Comparison of ENCODE assay signal across 8 cellular contexts in genomic region chr17:7035591-7036368, GRCh38. TPM values are rescaled to one million over a fixed set of nuclear protein-coding genes. Genes with fewer than 3 reads are reported as not detected.
DNase-seq lines count a peak whose midpoint lies in the region; ATAC-seq, FAIRE-seq and TF ChIP-seq lines count a peak whose summit lies in the region.

Gene SLC16A13, plus strand, starts transcription at chr17:7036015. Its CDS starts 368 bp downstream, at chr17:7036383.

- H3K27ac ChIP-seq in brain microvascular endothelial cell (peak within 1 kb of the TSS; percentile 74), sigmoid colon (peak within 1 kb of the TSS; percentile 64 to 75 (median 70))

- H3K4me1 ChIP-seq in sigmoid colon = peaks cover 0 to 17% (median 15%) of the 10 kb centered on the region in 4 donors

- WGBS in sigmoid colon, 2 donors = 1% methylated on average over 52 of the region's 52 CpGs

- peak; percentile 92 for FAIRE-seq in A204.1 (lab: Jason Lieb, UNC)

- no peaks in the 10 kb centered on the region for H3K36me3 ChIP-seq in brain microvascular endothelial cell (replicated peaks)
- H3K36me3 ChIP-seq in sigmoid colon = no peaks in the 10 kb centered on the region

- in situ Hi-C loops in brain microvascular endothelial cell (cut with HindIII; ENCODE audit: low pct_ligation_motif_present, low sequenced_read_pairs) = no loop called here

- ATAC-seq in GM18858 (IDR thresholded peaks at IDR 0.05; ENCODE audit: unreplicated experiment) = peak; percentile 66
- ATAC-seq in HG03066 (IDR thresholded peaks at IDR 0.05; ENCODE audit: low read depth, unreplicated experiment) = peak; percentile 90

- H3K27me3 ChIP-seq in brain microvascular endothelial cell (replicated peaks) (no peaks in the 10 kb centered on the region), sigmoid colon (peaks cover 0 to 2% (median 0%) of the 10 kb centered on the region in 3 donors)

- TF ChIP-seq POLR2A in sigmoid colon (IDR thresholded peaks at IDR 0.05) = peak in 1 of 2 donors; percentile 43

- TF ChIP-seq CTCF in brain microvascular endothelial cell (IDR thresholded peaks at IDR 0.05; ENCODE audit: low read depth, low read length, missing control alignments) = peak; percentile 1
- TF ChIP-seq CTCF in sigmoid colon (IDR thresholded peaks at IDR 0.05) = no peak

- TF ChIP-seq EP300 in sigmoid colon (IDR thresholded peaks at IDR 0.05) = no peak

- DNase-seq in NCI-H2107 treated with DMSO at 0.1 percent for 48 hours (lab: John Stamatoyannopoulos, UW; ENCODE audit: unreplicated experiment) = peak; percentile 86
- peak; percentile 96 for DNase-seq in UCSD-AML1 (lab: John Stamatoyannopoulos, UW; ENCODE audit: unreplicated experiment)
- peak; percentile 94 for DNase-seq in brain microvascular endothelial cell
- DNase-seq in iPS DF 4.7 (ENCODE audit: extremely low read depth, low spot score) = peak; percentile 89
- DNase-seq in sigmoid colon = peak; percentile 98

- intact Hi-C loops in sigmoid colon (cut with DNase I) = no loop called here

- H3K4me3 ChIP-seq in brain microvascular endothelial cell (ENCODE audit: low read depth, low read length) (peak within 1 kb of the TSS; percentile 77), sigmoid colon (peak within 1 kb of the TSS; percentile 41 to 62 (median 53))

- no peaks in the 10 kb centered on the region for H3K9me3 ChIP-seq in sigmoid colon

RNA-seq across cellular contexts. Expression of gene SLC16A13, which starts in this region (rescaled TPM):
- 1 to 10 TPM in 1 of 4 donors, under 1 TPM in 3; 0.36 to 1.1 (median 0.60) TPM for total RNA-seq in sigmoid colon
- polyA plus RNA-seq in sigmoid colon = 1 to 10 TPM in 2 of 3 donors, under 1 TPM in 1; 0.60 to 7.3 (median 1.2) TPM

Comparison
In these comparisons a context has a peak if more than half of its experiments do, and no peak if none do; other contexts are left out.
1. Peak in every context shown above with its lines: DNase-seq, ATAC-seq, H3K4me3 ChIP-seq and H3K27ac ChIP-seq.